Comparison of ENCODE assay signal across 16 cellular contexts in the genomic region with DNA sequence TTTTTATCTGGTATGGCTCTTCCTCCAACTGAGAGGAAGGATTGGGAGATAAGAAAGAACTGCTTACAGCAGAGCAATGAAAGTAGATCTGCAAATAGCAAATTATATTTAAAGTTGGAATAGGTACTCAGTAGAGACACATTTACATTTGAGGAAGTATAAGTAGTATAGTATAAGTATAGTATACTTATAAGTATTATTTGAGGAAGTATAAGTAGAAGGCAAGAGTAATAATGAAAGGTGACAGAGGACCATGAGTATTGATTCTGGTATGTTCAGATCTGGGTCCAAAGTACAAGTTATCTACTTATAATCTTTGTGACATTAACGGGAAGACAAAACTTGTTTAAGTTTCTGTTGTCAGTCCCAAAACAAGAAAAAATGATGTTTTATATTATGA.
"Had no signal": no experiment of that assay in that cellular context is flagged by ENCODE, and none has a peak within 500 bp of the region (broad histone marks: within the 10 kb centered on the region; RNA-seq: fewer than 3 reads in every experiment).

No MANE protein-coding gene starts in this region.

- H3K27me3 ChIP-seq: adrenal gland, esophagus muscularis mucosa, neutrophil, right atrium auricular region, tibial artery, vagina had no signal

- H3K36me3 Mint-ChIP-seq: activated naive CD4-positive, alpha-beta T cell treated with anti-CD3 and anti-CD28 coated beads, Interleukin-2, amount 10 ng/mL, durations not matched to agents 7 days and 5 days; stimulated activated effector memory CD8-positive, alpha-beta T cell treated with anti-CD3 and anti-CD28 coated beads, Interleukin-12 subunit alpha, Interleukin-12 subunit beta, amount 100 ng/mL, for 72 hours had no signal

- H3K4me1 ChIP-seq: adrenal gland, esophagus muscularis mucosa, tibial artery, vagina had no signal

- H3K4me3 ChIP-seq: adrenal gland, esophagus muscularis mucosa, lung, right atrium auricular region, smooth muscle cell, tibial artery, vagina had no signal

- DNase-seq: activated CD4-positive, alpha-beta T cell treated with anti-CD3 and anti-CD28 coated beads for 48 hours; activated naive CD4-positive, alpha-beta T cell treated with anti-CD3 and anti-CD28 coated beads, Interleukin-2, amount 10 ng/mL, durations not matched to agents 7 days and 5 days; activated T-cell treated with anti-CD3 and anti-CD28 coated beads for 4 hours; adrenal gland; glutamatergic neuron; left colon; naive thymus-derived CD8-positive, alpha-beta T cell; tibial artery had no signal

- H3K27me3 Mint-ChIP-seq: activated naive CD4-positive, alpha-beta T cell treated with anti-CD3 and anti-CD28 coated beads, Interleukin-2, amount 10 ng/mL, durations not matched to agents 7 days and 5 days; naive thymus-derived CD8-positive, alpha-beta T cell had no signal

- ATAC-seq: left colon; naive thymus-derived CD8-positive, alpha-beta T cell; stimulated activated effector memory CD8-positive, alpha-beta T cell treated with anti-CD3 and anti-CD28 coated beads, Interleukin-12 subunit alpha, Interleukin-12 subunit beta, amount 100 ng/mL, for 72 hours had no signal

- H3K4me1 Mint-ChIP-seq: activated naive CD4-positive, alpha-beta T cell treated with anti-CD3 and anti-CD28 coated beads, Interleukin-2, amount 10 ng/mL, durations not matched to agents 7 days and 5 days; naive thymus-derived CD8-positive, alpha-beta T cell; stimulated activated effector memory CD8-positive, alpha-beta T cell treated with anti-CD3 and anti-CD28 coated beads, Interleukin-12 subunit alpha, Interleukin-12 subunit beta, amount 100 ng/mL, for 72 hours had no signal

- H3K4me3 Mint-ChIP-seq: activated naive CD4-positive, alpha-beta T cell treated with anti-CD3 and anti-CD28 coated beads, Interleukin-2, amount 10 ng/mL, durations not matched to agents 7 days and 5 days; naive thymus-derived CD8-positive, alpha-beta T cell; stimulated activated effector memory CD8-positive, alpha-beta T cell treated with anti-CD3 and anti-CD28 coated beads, Interleukin-12 subunit alpha, Interleukin-12 subunit beta, amount 100 ng/mL, for 72 hours had no signal

- H3K9me3 ChIP-seq: adrenal gland, esophagus muscularis mucosa, neutrophil, right atrium auricular region, tibial artery, vagina had no signal

- H3K27ac Mint-ChIP-seq: activated naive CD4-positive, alpha-beta T cell treated with anti-CD3 and anti-CD28 coated beads, Interleukin-2, amount 10 ng/mL, durations not matched to agents 7 days and 5 days; activated T-helper 2 cell treated with anti-CD3 and anti-CD28 coated beads, Interferon-gamma antibody, Interleukin-2, Interleukin-4, amounts not matched to agents 10 μg/mL and 5 μg/mL and 100 μg/mL, durations not matched to agents 14 hours and 24 hours and 36 hours; stimulated activated effector memory CD8-positive, alpha-beta T cell treated with anti-CD3 and anti-CD28 coated beads, Interleukin-12 subunit alpha, Interleukin-12 subunit beta, amount 100 ng/mL, for 72 hours had no signal

- H3K36me3 ChIP-seq: adrenal gland, esophagus muscularis mucosa, neutrophil, right atrium auricular region, tibial artery, vagina had no signal
